Comparison of ENCODE assay signal across 19 cellular contexts in genomic region chr12:79959484-79959883, GRCh38. TPM values are rescaled to one million over a fixed set of nuclear protein-coding genes. Genes with fewer than 3 reads are reported as not detected.
DNase-seq lines count a peak whose midpoint lies in the region; ATAC-seq and TF ChIP-seq lines count a peak whose summit lies in the region.
"Had no signal": no experiment of that assay in that cellular context is flagged by ENCODE, and none has a peak within 500 bp of the region (broad histone marks: within the 10 kb centered on the region; RNA-seq: fewer than 3 reads in every experiment).

No MANE protein-coding gene starts in this region.

- no peaks in the 10 kb centered on the region for H3K79me1 ChIP-seq in neuronal stem cell (ENCODE audit: low read depth, low read length)

- H3K27me3 ChIP-seq in gastroesophageal sphincter (no peaks in the 10 kb centered on the region), neuronal stem cell (ENCODE audit: control insufficient read depth in 3 of 3, insufficient read depth in 3 of 3, low read depth in 1 of 3, low read length in 3 of 3) (no peaks in the 10 kb centered on the region), aorta (ENCODE audit: control insufficient read depth in 1 of 2, insufficient read depth in 2 of 2, low read length in 1 of 2) (peaks cover 0 to 2% of the 10 kb centered on the region in 2 donors), thyroid gland (no peaks in the 10 kb centered on the region)

- H3K36me3 ChIP-seq in gastroesophageal sphincter (no peaks in the 10 kb centered on the region), neuronal stem cell (replicated peaks in 1 of 2; ENCODE audit: control insufficient read depth in 2 of 2, insufficient read depth in 2 of 2, low read length in 2 of 2) (no peaks in the 10 kb centered on the region), aorta (ENCODE audit: control insufficient read depth in 1 of 2, insufficient read depth in 2 of 2, low read length in 1 of 2) (peaks cover 0 to 5% of the 10 kb centered on the region in 2 donors), thyroid gland (no peaks in the 10 kb centered on the region)

- ATAC-seq in left ventricle myocardium superior (peak; percentile 73), Right ventricle myocardium inferior (no peak), gastroesophageal sphincter (peak; percentile 43), aorta (ENCODE audit: low FRiP score) (peak; percentile 77)
- ATAC-seq: A549, PC-3 had no signal

- no peak overlapping the region for H2BK15ac ChIP-seq in neuronal stem cell (ENCODE audit: low read length)

- H3K4me2 ChIP-seq in neuronal stem cell (ENCODE audit: insufficient read depth, low read length, poor library complexity, severe bottlenecking) = no peak overlapping the region
- H3K4me2 ChIP-seq: A549 had no signal

- H2AK5ac ChIP-seq in neuronal stem cell (ENCODE audit: low read depth, low read length) = no peak overlapping the region

- 22 to 33% methylated on average over 4 of the region's 4 CpGs for WGBS in gastroesophageal sphincter (ENCODE audit: low coverage in 1 of 2), 2 donors
- no CpG with 5 or more reads among the region's 4 CpGs for WGBS in neuronal stem cell (ENCODE audit: extremely low coverage in 2 of 2, insufficient read length in 2 of 2, insufficient replicate concordance in 1 of 2), 2 donors
- WGBS in aorta, 2 donors = 4 to 5% methylated on average over 4 of the region's 4 CpGs
- WGBS in thyroid gland, 2 donors = 65 to 76% methylated on average over 4 of the region's 4 CpGs

- no peak for DNase-seq in left ventricle myocardium superior
- no peak for DNase-seq in Right ventricle myocardium inferior (ENCODE audit: missing footprints)
- no peak for DNase-seq in neuronal stem cell (ENCODE audit: low spot score)
- no peak for DNase-seq in aorta
- DNase-seq in NCI-H1048 (lab: John Stamatoyannopoulos, UW) = no peak
- DNase-seq in SW 1271 (lab: John Stamatoyannopoulos, UW) = no peak
- DNase-seq in thyroid gland = no peak
- DNase-seq: DMS79, H7, HFFc6, IMR-90, NCI-H1436, NCI-H1930, NCI-H526, PC-3, RPMI8226 had no signal

- no peak overlapping the region for H3K9ac ChIP-seq in neuronal stem cell (ENCODE audit: low read depth, low read length, poor library complexity)

- H3K4me3 ChIP-seq in gastroesophageal sphincter (no peak overlapping the region), neuronal stem cell (ENCODE audit: low read length in 2 of 2) (no peak overlapping the region), aorta (ENCODE audit: low read length in 2 of 2) (no peak overlapping the region), thyroid gland (replicated peaks in 1 of 3) (no peak overlapping the region)
- H3K4me3 ChIP-seq: A549 had no signal

- H3K9me3 ChIP-seq in gastroesophageal sphincter (peaks cover 0 to 16% (median 0%) of the 10 kb centered on the region in 3 donors), neuronal stem cell (replicated peaks in 1 of 2; ENCODE audit: control insufficient read depth in 2 of 2, insufficient read depth in 1 of 2, low read depth in 1 of 2, low read length in 2 of 2) (peaks cover 6 to 8% of the 10 kb centered on the region in 2 donors), aorta (ENCODE audit: control insufficient read depth, low read length) (peaks cover 4% of the 10 kb centered on the region), thyroid gland (no peaks in the 10 kb centered on the region)

- H3K14ac ChIP-seq in neuronal stem cell (ENCODE audit: low read length) = no peak overlapping the region

- peak overlapping the region; percentile 33 for H2AFZ ChIP-seq in neuronal stem cell (ENCODE audit: low read length)

- TF ChIP-seq POLR2A in gastroesophageal sphincter (IDR thresholded peaks at IDR 0.05) (no peak), thyroid gland (IDR thresholded peaks at IDR 0.05) (no peak)

- no peak for TF ChIP-seq CTCF in gastroesophageal sphincter (IDR thresholded peaks at IDR 0.05)
- TF ChIP-seq CTCF in thyroid gland (IDR thresholded peaks at IDR 0.05) = no peak

- H3K18ac ChIP-seq in neuronal stem cell (ENCODE audit: low read length) = no peak overlapping the region

- H3K27ac ChIP-seq in gastroesophageal sphincter (peak overlapping the region in 3 of 4 donors; percentile 17 to 38 (median 19)), neuronal stem cell (replicated peaks; ENCODE audit: low read length) (no peak overlapping the region), aorta (ENCODE audit: low read depth in 1 of 2, low read length in 2 of 2) (no peak overlapping the region), thyroid gland (no peak overlapping the region)
- H3K27ac ChIP-seq: A549, HL-60 had no signal

- no peak overlapping the region for H4K8ac ChIP-seq in neuronal stem cell (ENCODE audit: low read depth, low read length)

- intact Hi-C loops in left ventricle myocardium superior (cut with micrococcal nuclease) = no loop called here
- intact Hi-C loops in Right ventricle myocardium inferior (cut with DNase I) = no loop called here
- intact Hi-C loops in aorta (cut with DNase I) = loop anchor here in 1 of 2 donors (10.0 kb wide), 1 partner anchor 205 kb away; no protein-coding TSS in a partner anchor
- intact Hi-C loops in thyroid gland (cut with DNase I) = no loop called here

- H3K4me1 ChIP-seq in gastroesophageal sphincter = peaks cover 0 to 13% (median 0%) of the 10 kb centered on the region in 3 donors
- H3K4me1 ChIP-seq in neuronal stem cell (ENCODE audit: control insufficient read depth in 2 of 2, insufficient read depth in 1 of 2, low read depth in 1 of 2, low read length in 2 of 2) = no peaks in the 10 kb centered on the region
- peaks cover 2 to 3% of the 10 kb centered on the region in 2 donors for H3K4me1 ChIP-seq in aorta (ENCODE audit: control insufficient read depth in 1 of 2, insufficient read depth in 2 of 2, low read length in 2 of 2)
- H3K4me1 ChIP-seq in thyroid gland = no peaks in the 10 kb centered on the region
- H3K4me1 ChIP-seq: A549 had no signal

- no peak overlapping the region for H3K4ac ChIP-seq in neuronal stem cell (ENCODE audit: low read length)

- no peak overlapping the region for H2BK120ac ChIP-seq in neuronal stem cell (ENCODE audit: low read depth, low read length)

- H4K91ac ChIP-seq in neuronal stem cell (ENCODE audit: low read depth, low read length, poor library complexity) = no peak overlapping the region

- H3K23ac ChIP-seq in neuronal stem cell (ENCODE audit: low read depth, low read length, poor library complexity) = no peak overlapping the region

- no peak overlapping the region for H2BK5ac ChIP-seq in neuronal stem cell (ENCODE audit: low read length)

- H2BK12ac ChIP-seq in neuronal stem cell (ENCODE audit: low read length) = no peak overlapping the region

- TF ChIP-seq EP300 in gastroesophageal sphincter (IDR thresholded peaks at IDR 0.05) = no peak

RNA-seq across cellular contexts. Expression of gene PPP1R12A, which starts 24.6 kb away (rescaled TPM):
- total RNA-seq in left ventricle myocardium superior = 40.7 TPM
- total RNA-seq in Right ventricle myocardium inferior = 43.9 TPM
- 100 to 1,000 TPM; 387 to 683 (median 563) TPM for total RNA-seq in gastroesophageal sphincter
- 119 TPM for polyA plus RNA-seq in neuronal stem cell (2013, experiment 1 of 2)
- polyA plus RNA-seq in neuronal stem cell (2013, experiment 2 of 2) = 120 TPM
- total RNA-seq in aorta = 100 to 1,000 TPM; 194 to 287 TPM
- 100 to 1,000 TPM in 1 of 2 donors, 10 to 100 TPM in 1; 24.8 to 274 TPM for polyA plus RNA-seq in aorta
- total RNA-seq in thyroid gland = 100 to 1,000 TPM in 2 of 4 donors, 10 to 100 TPM in 2; 90.0 to 128 (median 100) TPM

Comparison
In these comparisons a context has a peak if more than half of its experiments do, and no peak if none do; other contexts are left out.
1. H3K27ac ChIP-seq: peak in gastroesophageal sphincter (3 of 4); none in neuronal stem cell (single experiment), aorta (0 of 2) and thyroid gland (0 of 3).